Comparison of ENCODE assay signal across 28 cellular contexts in genomic region chr20:62809530-62810428, GRCh38. TPM values are rescaled to one million over a fixed set of nuclear protein-coding genes. Genes with fewer than 3 reads are reported as not detected.
"Had no signal": no experiment of that assay in that cellular context is flagged by ENCODE, and none has a peak within 500 bp of the region (broad histone marks: within the 10 kb centered on the region; RNA-seq: fewer than 3 reads in every experiment).

No MANE protein-coding gene starts in this region.

- H3K9me3 ChIP-seq: left ventricle myocardium inferior, pancreas, prostate gland, sigmoid colon, spleen, suprapubic skin, thoracic aorta, tibial artery, upper lobe of right lung had no signal

- H2AFZ ChIP-seq: hepatocyte had no signal

- H3K27me3 ChIP-seq: hepatocyte, pancreas had no signal

- H3K4me3 ChIP-seq: hepatocyte, left ventricle myocardium inferior, lung, pancreas, prostate gland, sigmoid colon, spleen, suprapubic skin, thoracic aorta, tibial artery, upper lobe of right lung had no signal

- ATAC-seq: naive thymus-derived CD4-positive, alpha-beta T cell; natural killer cell treated with Interleukin-12 subunit alpha and Interleukin-12 subunit beta and Interleukin-15 and Interleukin-18, amount 100 ng/mL, for 72 hours; pancreas; right cardiac atrium; stimulated activated effector memory CD8-positive, alpha-beta T cell treated with anti-CD3 and anti-CD28 coated beads, Interleukin-12 subunit alpha, Interleukin-12 subunit beta, amount 100 ng/mL, for 72 hours; upper lobe of right lung had no signal

- FAIRE-seq: pancreas, small intestine, urothelium cell line had no signal

- H3K27ac ChIP-seq: hepatocyte, left ventricle myocardium inferior, pancreas, prostate gland, sigmoid colon, spleen, suprapubic skin, thoracic aorta, tibial artery, upper lobe of right lung had no signal

- H3K4me2 ChIP-seq: hepatocyte had no signal

- DNase-seq: islet precursor cell; left ventricle myocardium inferior; mesendoderm; naive thymus-derived CD4-positive, alpha-beta T cell; nucleus accumbens; pancreas; posterior cingulate gyrus; retina; right cardiac atrium; sigmoid colon; small intestine; spleen; stimulated activated CD4-positive, alpha-beta T cell treated with anti-CD3 and anti-CD28 coated beads, Interleukin-4, amount 100 ng/mL, for 24 hours; stimulated activated naive CD4-positive, alpha-beta T cell; tibial artery; trophoblast cell; upper lobe of right lung had no signal

- H3K4me1 ChIP-seq: prostate gland had no signal

RNA-seq across cellular contexts. Expression of gene COL9A3, which starts 7.1 kb away (rescaled TPM):
- total RNA-seq: mononuclear cell; myocyte; natural killer cell treated with Interleukin-12 subunit alpha and Interleukin-12 subunit beta and Interleukin-15 and Interleukin-18, amount 100 ng/mL, for 72 hours; osteoblast had no signal
- polyA plus RNA-seq: naive thymus-derived CD4-positive, alpha-beta T cell had no signal
